Comparison of ENCODE assay signal across 18 cellular contexts in the genomic region with DNA sequence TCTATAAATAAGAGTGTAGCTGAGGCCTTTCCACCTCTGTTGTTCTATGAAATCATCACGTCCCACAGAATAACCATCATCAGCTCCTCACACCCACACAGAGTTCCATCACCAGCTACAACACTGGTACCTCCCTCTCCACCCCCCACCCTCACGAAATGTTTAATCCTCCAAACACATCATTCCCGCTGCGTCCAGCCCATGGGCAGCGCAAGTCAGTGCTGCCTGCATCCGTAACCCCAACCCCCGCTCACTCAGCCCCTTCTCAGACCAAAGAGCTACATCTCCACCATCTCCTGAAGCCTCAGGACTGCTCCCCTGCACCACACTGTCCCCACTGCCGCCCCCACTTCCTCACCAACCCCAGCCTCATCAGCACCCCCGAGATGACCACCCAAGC. TPM values are rescaled to one million over a fixed set of nuclear protein-coding genes. Genes with fewer than 3 reads are reported as not detected.
DNase-seq lines count a peak whose midpoint lies in the region; ATAC-seq and TF ChIP-seq lines count a peak whose summit lies in the region.
"Had no signal": no experiment of that assay in that cellular context is flagged by ENCODE, and none has a peak within 500 bp of the region (broad histone marks: within the 10 kb centered on the region; RNA-seq: fewer than 3 reads in every experiment).

No MANE protein-coding gene starts in this region.

- no peaks in the 10 kb centered on the region for H3K27me3 Mint-ChIP-seq in activated naive CD8-positive, alpha-beta T cell treated with anti-CD3 and anti-CD28 coated beads for 36 hours
- no peaks in the 10 kb centered on the region for H3K27me3 Mint-ChIP-seq in natural killer cell (ENCODE audit: low read depth in 2 of 2)

- peaks cover 1% of the 10 kb centered on the region; the same call in 1 of the 2 replicates for H3K36me3 ChIP-seq in SJCRH30
- H3K36me3 ChIP-seq: upper lobe of right lung had no signal

- H3K4me3 Mint-ChIP-seq in activated naive CD8-positive, alpha-beta T cell treated with anti-CD3 and anti-CD28 coated beads for 36 hours: peak overlapping the region; percentile 67
- H3K4me3 Mint-ChIP-seq in natural killer cell: peak overlapping the region; percentile 82
- H3K4me3 Mint-ChIP-seq: CD14-positive monocyte, neural crest cell had no signal

- peak overlapping the region; percentile 90 for H3K27ac Mint-ChIP-seq in activated naive CD8-positive, alpha-beta T cell treated with anti-CD3 and anti-CD28 coated beads for 36 hours
- peak overlapping the region; percentile 80 to 84 for H3K27ac Mint-ChIP-seq in natural killer cell
- H3K27ac Mint-ChIP-seq: CD14-positive monocyte had no signal

- no peak for DNase-seq in activated CD4-positive, CD25-positive, alpha-beta regulatory T cell (lab: John Stamatoyannopoulos, UW)
- DNase-seq in SJCRH30: peak; percentile 43 to 54
- no peak for DNase-seq in activated naive CD8-positive, alpha-beta T cell treated with anti-CD3 and anti-CD28 coated beads for 36 hours
- no peak for DNase-seq in natural killer cell
- no peak for DNase-seq in DMS53 (lab: John Stamatoyannopoulos, UW)
- no peak for DNase-seq in SKM-1 (lab: John Stamatoyannopoulos, UW; ENCODE audit: unreplicated experiment)
- DNase-seq: erythroblast, Kasumi-1, mammary epithelial cell, NCI-H1417, NCI-H226, SHP77, upper lobe of right lung had no signal

- H3K4me1 ChIP-seq in SJCRH30: peaks cover 17% of the 10 kb centered on the region
- H3K4me1 ChIP-seq: A549, upper lobe of right lung had no signal

- peaks cover 63% of the 10 kb centered on the region for H3K4me1 Mint-ChIP-seq in activated naive CD8-positive, alpha-beta T cell treated with anti-CD3 and anti-CD28 coated beads for 36 hours
- H3K4me1 Mint-ChIP-seq in natural killer cell: peaks cover 35 to 39% of the 10 kb centered on the region in 2 donors

- TF ChIP-seq CTCF in natural killer cell (IDR thresholded peaks at IDR 0.05): no peak

- peaks cover 57% of the 10 kb centered on the region for H3K36me3 Mint-ChIP-seq in activated naive CD8-positive, alpha-beta T cell treated with anti-CD3 and anti-CD28 coated beads for 36 hours
- peaks cover 5% of the 10 kb centered on the region for H3K36me3 Mint-ChIP-seq in natural killer cell

- H3K4me3 ChIP-seq in SJCRH30: peak overlapping the region; percentile 52
- H3K4me3 ChIP-seq: A549, upper lobe of right lung had no signal

- H3K27me3 ChIP-seq in SJCRH30: no peaks in the 10 kb centered on the region
- H3K27me3 ChIP-seq: upper lobe of right lung had no signal

- peak overlapping the region; percentile 86 for H3K27ac ChIP-seq in SJCRH30
- H3K27ac ChIP-seq: A549, upper lobe of right lung had no signal

- peak; percentile 45 to 61 for ATAC-seq in activated CD4-positive, CD25-positive, alpha-beta regulatory T cell treated with anti-CD3 and anti-CD28 coated beads, Interleukin-2, amount 50 U/mL, for 24 hours
- ATAC-seq in natural killer cell: no peak
- no peak for ATAC-seq in HG02642 (IDR thresholded peaks at IDR 0.05; ENCODE audit: poor library complexity, unreplicated experiment)
- ATAC-seq: upper lobe of right lung had no signal

- intact Hi-C loops in natural killer cell (cut with micrococcal nuclease): no loop called here

- H3K9me3 ChIP-seq in SJCRH30 (replicated peaks): 0 out of 2 replicates have a peak, but pooled peaks cover 3% of the 10 kb centered on the region
- H3K9me3 ChIP-seq: upper lobe of right lung had no signal

- H3K9me3 Mint-ChIP-seq in activated naive CD8-positive, alpha-beta T cell treated with anti-CD3 and anti-CD28 coated beads for 36 hours: peaks cover 19% of the 10 kb centered on the region
- no peaks in the 10 kb centered on the region for H3K9me3 Mint-ChIP-seq in natural killer cell

RNA-seq across cellular contexts. Expression of gene DNMT3A, which starts 19.4 kb away (rescaled TPM):
- total RNA-seq in SJCRH30 (2014; rRNA removed; shearing (Covaris generic)): 26.1 and 32.8 TPM in 2 replicates
- 10 to 100 TPM; 90.7 to 92.2 TPM for total RNA-seq in activated naive CD8-positive, alpha-beta T cell treated with anti-CD3 and anti-CD28 coated beads for 36 hours
- total RNA-seq in natural killer cell: 10 to 100 TPM; 36.3 to 60.7 (median 45.2) TPM

Comparison
In these comparisons a context has a peak if more than half of its experiments do, and no peak if none do; other contexts are left out.
1. ATAC-seq: peak in activated CD4-positive, CD25-positive, alpha-beta regulatory T cell treated with anti-CD3 and anti-CD28 coated beads, Interleukin-2, amount 50 U/mL, for 24 hours (2 of 2); none in natural killer cell (0 of 3) and HG02642 (single experiment).
2. DNase-seq: peak in SJCRH30 (2 of 2); none in activated CD4-positive, CD25-positive, alpha-beta regulatory T cell (0 of 4), activated naive CD8-positive, alpha-beta T cell treated with anti-CD3 and anti-CD28 coated beads for 36 hours (single experiment), natural killer cell (single experiment), DMS53 (single experiment) and SKM-1 (single experiment).